9 cellular contexts compared by ENCODE assay signal in the genomic region with DNA sequence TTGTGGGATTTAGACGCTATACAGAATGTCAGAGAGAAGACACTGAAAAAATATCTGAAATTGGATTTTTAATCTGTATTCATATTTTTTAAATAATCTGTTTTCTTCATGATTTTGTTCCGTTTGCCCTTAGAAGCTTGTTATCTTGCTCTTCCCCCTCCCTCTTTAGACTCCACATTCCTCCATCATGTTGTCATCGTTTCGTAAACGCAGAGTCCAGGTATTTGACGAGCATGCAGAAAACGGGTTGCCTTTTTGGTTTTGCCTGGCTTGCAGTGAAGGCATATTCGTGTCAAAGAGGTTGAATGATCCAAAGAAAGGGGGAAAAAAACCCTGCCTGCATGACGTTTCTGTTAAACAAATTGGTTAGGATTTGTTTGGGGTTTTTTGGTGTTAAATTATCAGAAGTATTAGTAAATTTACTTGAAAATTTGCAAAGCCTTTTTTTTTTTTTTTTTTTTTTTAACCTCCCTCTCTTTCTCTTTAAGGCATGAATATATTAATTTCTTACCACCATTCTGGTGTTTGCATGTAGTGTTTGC. TPM values are rescaled to one million over a fixed set of nuclear protein-coding genes. Genes with fewer than 3 reads are reported as not detected.
DNase-seq lines count a peak whose midpoint lies in the region; ATAC-seq, FAIRE-seq and TF ChIP-seq lines count a peak whose summit lies in the region.
"Had no signal": no experiment of that assay in that cellular context is flagged by ENCODE, and none has a peak within 500 bp of the region (broad histone marks: within the 10 kb centered on the region; RNA-seq: fewer than 3 reads in every experiment).

No MANE protein-coding gene starts in this region.

- intact Hi-C loops in heart left ventricle (cut with DNase I): no loop called here
- intact Hi-C loops in left cardiac atrium (cut with DNase I): no loop called here
- intact Hi-C loops in kidney (cut with DNase I): no loop called here

- FAIRE-seq in kidney (lab: Jason Lieb, UNC) (no peak), urothelium cell line (lab: Jason Lieb, UNC) (no peak)

- in situ Hi-C loops in astrocyte of the spinal cord (cut with HindIII; ENCODE audit: low sequenced_read_pairs): no loop called here

- no peak for DNase-seq in heart left ventricle
- DNase-seq in left cardiac atrium: no peak
- DNase-seq in astrocyte of the spinal cord (ENCODE audit: low read depth, low spot score): peak; percentile 59
- no peak for DNase-seq in kidney
- peak; percentile 69 for DNase-seq in urothelium cell line (ENCODE audit: low spot score)
- DNase-seq in activated T-cell treated with anti-CD3 and anti-CD28 coated beads, Interleukin-2, amount 50 U/mL, for 1 hour: no peak
- DNase-seq in activated CD4-positive, alpha-beta T cell treated with anti-CD3 and anti-CD28 coated beads for 4 hours: no peak
- DNase-seq: AML-193 had no signal

- TF ChIP-seq CTCF in heart left ventricle (IDR thresholded peaks at IDR 0.05) (no peak), astrocyte of the spinal cord (IDR thresholded peaks at IDR 0.05; ENCODE audit: low read depth, low read length) (no peak), kidney (IDR thresholded peaks at IDR 0.05; ENCODE audit: borderline replicate concordance, extremely low read depth, insufficient read depth) (no peak)

- no peaks in the 10 kb centered on the region for H3K9me3 ChIP-seq in heart left ventricle
- no peaks in the 10 kb centered on the region for H3K9me3 ChIP-seq in kidney (ENCODE audit: control insufficient read depth in 1 of 2, low read length in 2 of 2)

- peak overlapping the region; percentile 35 to 100 (median 98) for H3K27ac ChIP-seq in heart left ventricle
- peak overlapping the region; percentile 44 to 68 for H3K27ac ChIP-seq in kidney (ENCODE audit: low read depth in 2 of 2, low read length in 2 of 2)

- TF ChIP-seq POLR2A in heart left ventricle (IDR thresholded peaks at IDR 0.05): no peak

- H3K4me1 ChIP-seq in heart left ventricle: peaks cover 26 to 84% (median 78%) of the 10 kb centered on the region in 12 donors
- H3K4me1 ChIP-seq in kidney (ENCODE audit: control insufficient read depth in 1 of 2, insufficient read depth in 1 of 2, low read depth in 1 of 2, low read length in 2 of 2): peaks cover 39 to 42% of the 10 kb centered on the region in 2 donors

- H3K36me3 ChIP-seq in heart left ventricle (peaks cover 0 to 6% (median 0%) of the 10 kb centered on the region in 9 donors), kidney (ENCODE audit: control insufficient read depth in 1 of 2, insufficient read depth in 2 of 2, low read length in 2 of 2) (no peaks in the 10 kb centered on the region)

- no peaks in the 10 kb centered on the region for H3K27me3 ChIP-seq in heart left ventricle

- ATAC-seq in heart left ventricle: no peak
- no peak for ATAC-seq in left cardiac atrium
- no peak for ATAC-seq in HG03460 (IDR thresholded peaks at IDR 0.05; ENCODE audit: unreplicated experiment)

- WGBS in heart left ventricle, 4 donors: 7 to 20% (median 16%) methylated on average over 9 of the region's 9 CpGs

- H3K4me3 ChIP-seq in heart left ventricle (peak overlapping the region in 9 of 12 donors; percentile 77 to 98 (median 96)), astrocyte of the spinal cord (ENCODE audit: low read depth, low read length) (peak overlapping the region; percentile 68), kidney (ENCODE audit: low read length in 2 of 2) (peak overlapping the region in 1 of 2 donors; percentile 10)

- peak overlapping the region in 1 of 2 donors; percentile 90 for H3K9ac ChIP-seq in kidney (ENCODE audit: low read length in 2 of 2)

RNA-seq across cellular contexts. Expression of a gene that starts 2.9 kb away (rescaled TPM):
- total RNA-seq in heart left ventricle: 100 to 1,000 TPM; 218 to 472 (median 285) TPM
- 100 to 1,000 TPM; 104 to 161 TPM for polyA plus RNA-seq in heart left ventricle
- 100 to 1,000 TPM; 277 to 336 TPM for total RNA-seq in left cardiac atrium
- total RNA-seq in kidney: 354 TPM
- polyA plus RNA-seq in kidney (ENCODE audit: insufficient read depth, low read depth, low replicate concordance): 210 TPM

RNA-seq across cellular contexts. Expression of a gene that starts 50.7 kb away (rescaled TPM):
- total RNA-seq in heart left ventricle: 10 to 100 TPM; 17.2 to 23.5 (median 19.9) TPM
- 10 to 100 TPM in 1 of 2 donors, 1 to 10 TPM in 1; 7.5 to 20.3 TPM for polyA plus RNA-seq in heart left ventricle
- 10 to 100 TPM; 15.5 to 19.1 TPM for total RNA-seq in left cardiac atrium
- 22.8 TPM for total RNA-seq in kidney
- 15.6 TPM for polyA plus RNA-seq in kidney (ENCODE audit: insufficient read depth, low read depth, low replicate concordance)

Comparison
In these comparisons a context has a peak if more than half of its experiments do, and no peak if none do; other contexts are left out.
1. DNase-seq: peak in astrocyte of the spinal cord (single experiment) and urothelium cell line (single experiment); none in heart left ventricle (0 of 5), left cardiac atrium (single experiment), kidney (single experiment), activated T-cell treated with anti-CD3 and anti-CD28 coated beads, Interleukin-2, amount 50 U/mL, for 1 hour (single experiment) and activated CD4-positive, alpha-beta T cell treated with anti-CD3 and anti-CD28 coated beads for 4 hours (0 of 2).